23 cellular contexts compared by ENCODE assay signal in the genomic region with DNA sequence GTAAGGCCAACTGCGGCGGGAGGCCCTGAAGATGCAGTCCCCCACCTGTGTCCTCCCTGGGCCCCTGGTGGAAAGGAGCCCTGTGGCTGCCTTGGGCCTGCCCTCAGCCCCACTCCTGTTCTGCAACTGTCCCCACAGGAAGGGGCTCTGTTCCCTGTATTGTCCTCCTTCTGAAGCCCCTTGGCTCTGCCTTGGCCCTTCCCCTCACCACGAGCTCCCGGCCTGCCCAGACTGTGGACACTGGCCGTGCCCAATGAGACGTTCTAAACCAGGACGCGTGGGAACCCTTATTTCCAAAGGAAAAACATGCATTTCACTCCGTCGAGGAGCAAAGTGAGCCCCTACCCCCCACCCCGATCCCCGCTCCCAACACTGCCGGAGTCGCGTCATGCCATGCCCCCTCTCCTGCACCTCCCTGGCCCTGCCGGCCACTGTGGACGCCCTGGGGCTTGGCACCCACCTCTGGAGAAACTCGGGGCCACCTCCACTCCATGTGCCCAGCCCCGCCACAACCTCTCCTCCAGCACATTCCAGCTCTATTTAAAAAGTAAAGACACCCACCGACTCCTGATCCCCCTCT. TPM values are rescaled to one million over a fixed set of nuclear protein-coding genes. Genes with fewer than 3 reads are reported as not detected.
"Had no signal": no experiment of that assay in that cellular context is flagged by ENCODE, and none has a peak within 500 bp of the region (broad histone marks: within the 10 kb centered on the region; RNA-seq: fewer than 3 reads in every experiment).

No MANE protein-coding gene starts in this region.

- H3K4me3 ChIP-seq: colonic mucosa had no signal

- DNase-seq: activated CD4-positive, CD25-positive, alpha-beta regulatory T cell; activated CD8-positive, alpha-beta memory T cell treated with anti-CD3 and anti-CD28 coated beads, Interleukin-2, amount 10 ng/mL, durations not matched to agents 7 days and 5 days; activated naive CD8-positive, alpha-beta T cell treated with anti-CD3 and anti-CD28 coated beads for 36 hours; brain microvascular endothelial cell; colonic mucosa; MM.1S; NCI-H1105; NCI-H1436; NCI-H1694 treated with DMSO at 0.1 percent for 48 hours; NCI-H2029 treated with DMSO at 0.1 percent for 48 hours; NCI-H345; NCI-H510A; NCI-H69; NK-92 treated with Interleukin-12 subunit alpha and Interleukin-12 subunit beta, amount 100 ng/mL, for 24 hours; RPMI8226; SHP77 treated with DMSO at 0.1 percent for 48 hours; T-cell had no signal

- H3K27me3 ChIP-seq: brain microvascular endothelial cell, colonic mucosa had no signal

- H3K27ac ChIP-seq: brain microvascular endothelial cell, colonic mucosa, VCaP had no signal

- ATAC-seq: activated CD8-positive, alpha-beta memory T cell treated with anti-CD3 and anti-CD28 coated beads, Interleukin-2, amount 10 ng/mL, durations not matched to agents 7 days and 5 days; Panc1; T-cell had no signal

- H3K27me3 Mint-ChIP-seq: activated CD4-positive, alpha-beta T cell treated with anti-CD3 and anti-CD28 coated beads for 36 hours; activated CD8-positive, alpha-beta memory T cell treated with anti-CD3 and anti-CD28 coated beads, Interleukin-2, amount 10 ng/mL, durations not matched to agents 7 days and 5 days; activated naive CD8-positive, alpha-beta T cell treated with anti-CD3 and anti-CD28 coated beads for 36 hours; T-cell had no signal

- H3K4me1 Mint-ChIP-seq: activated naive CD8-positive, alpha-beta T cell treated with anti-CD3 and anti-CD28 coated beads for 36 hours; T-cell had no signal

- H3K9me3 ChIP-seq: colonic mucosa had no signal

- H3K4me1 ChIP-seq: colonic mucosa had no signal

- H3K27ac Mint-ChIP-seq: activated CD4-positive, alpha-beta T cell treated with anti-CD3 and anti-CD28 coated beads for 36 hours; activated CD8-positive, alpha-beta memory T cell treated with anti-CD3 and anti-CD28 coated beads, Interleukin-2, amount 10 ng/mL, durations not matched to agents 7 days and 5 days; activated naive CD8-positive, alpha-beta T cell treated with anti-CD3 and anti-CD28 coated beads for 36 hours had no signal

- H3K4me3 Mint-ChIP-seq: activated CD4-positive, alpha-beta T cell treated with anti-CD3 and anti-CD28 coated beads for 36 hours; activated CD8-positive, alpha-beta memory T cell treated with anti-CD3 and anti-CD28 coated beads, Interleukin-2, amount 10 ng/mL, durations not matched to agents 7 days and 5 days; activated naive CD8-positive, alpha-beta T cell treated with anti-CD3 and anti-CD28 coated beads for 36 hours; T-cell had no signal

- H3K9me3 Mint-ChIP-seq: activated naive CD8-positive, alpha-beta T cell treated with anti-CD3 and anti-CD28 coated beads for 36 hours; T-cell had no signal

RNA-seq across cellular contexts. Expression of gene PRR15L, which starts 29.8 kb away (rescaled TPM):
- total RNA-seq: activated CD4-positive, alpha-beta T cell treated with anti-CD3 and anti-CD28 coated beads for 36 hours; activated CD8-positive, alpha-beta memory T cell treated with anti-CD3 and anti-CD28 coated beads, Interleukin-2, amount 10 ng/mL, durations not matched to agents 7 days and 5 days; activated naive CD8-positive, alpha-beta T cell treated with anti-CD3 and anti-CD28 coated beads for 36 hours; cardiac septum; cerebellum; T-helper 2 cell treated with Interferon-gamma antibody and Interleukin-4, amounts not matched to agents 100 ng/mL and 5 ng/mL, for 36 hours had no signal
